ENCODE assay signal across 8 cellular contexts in the genomic region with DNA sequence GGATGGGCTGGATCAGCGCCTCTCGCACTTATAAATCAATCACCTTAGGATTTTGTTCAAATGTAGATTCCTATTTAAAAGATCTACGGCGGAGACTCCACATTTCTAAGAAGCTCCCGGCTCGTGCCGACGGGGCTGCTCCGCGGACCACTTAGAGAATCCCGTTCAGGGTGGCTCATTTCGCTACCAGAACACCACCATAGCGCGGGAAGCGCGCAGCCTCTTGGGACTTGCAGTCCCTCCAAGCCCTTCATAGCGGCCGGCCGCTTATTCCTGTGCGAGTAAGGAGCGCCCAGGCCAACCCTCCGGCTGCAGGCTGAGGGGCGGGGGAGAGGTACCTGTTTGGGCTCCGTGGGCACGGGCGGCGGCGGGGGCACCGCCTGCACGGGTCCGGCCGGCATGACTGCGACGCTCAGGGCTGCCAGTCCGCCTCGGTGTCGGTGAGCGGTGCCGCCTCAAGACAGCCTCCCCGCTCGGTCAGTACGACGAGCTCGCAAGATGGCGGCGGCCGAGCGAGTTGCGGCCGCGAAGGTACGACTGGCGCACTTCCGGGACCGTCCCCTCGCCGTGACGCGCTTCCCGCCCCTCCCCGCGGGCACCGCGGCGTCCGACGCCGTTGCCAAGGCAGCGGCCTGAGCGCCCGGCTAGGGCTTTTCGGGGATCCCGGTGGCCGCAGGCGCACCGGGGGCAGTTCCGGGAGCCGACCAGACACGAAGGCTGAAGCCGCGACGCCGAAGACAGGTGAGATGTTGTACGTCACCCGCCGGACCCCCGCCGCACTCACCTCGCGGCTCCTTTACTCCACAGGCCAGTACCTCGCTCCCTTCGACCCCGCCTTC. TPM values are rescaled to one million over a fixed set of nuclear protein-coding genes. Genes with fewer than 3 reads are reported as not detected.
DNase-seq lines count a peak whose midpoint lies in the region; ATAC-seq and TF ChIP-seq lines count a peak whose summit lies in the region.

A gene (plus strand): TSS at position 616 of the 839 bp plus-strand sequence. CDS start 8,994 bp downstream, outside the sequence.
A gene with protein sequence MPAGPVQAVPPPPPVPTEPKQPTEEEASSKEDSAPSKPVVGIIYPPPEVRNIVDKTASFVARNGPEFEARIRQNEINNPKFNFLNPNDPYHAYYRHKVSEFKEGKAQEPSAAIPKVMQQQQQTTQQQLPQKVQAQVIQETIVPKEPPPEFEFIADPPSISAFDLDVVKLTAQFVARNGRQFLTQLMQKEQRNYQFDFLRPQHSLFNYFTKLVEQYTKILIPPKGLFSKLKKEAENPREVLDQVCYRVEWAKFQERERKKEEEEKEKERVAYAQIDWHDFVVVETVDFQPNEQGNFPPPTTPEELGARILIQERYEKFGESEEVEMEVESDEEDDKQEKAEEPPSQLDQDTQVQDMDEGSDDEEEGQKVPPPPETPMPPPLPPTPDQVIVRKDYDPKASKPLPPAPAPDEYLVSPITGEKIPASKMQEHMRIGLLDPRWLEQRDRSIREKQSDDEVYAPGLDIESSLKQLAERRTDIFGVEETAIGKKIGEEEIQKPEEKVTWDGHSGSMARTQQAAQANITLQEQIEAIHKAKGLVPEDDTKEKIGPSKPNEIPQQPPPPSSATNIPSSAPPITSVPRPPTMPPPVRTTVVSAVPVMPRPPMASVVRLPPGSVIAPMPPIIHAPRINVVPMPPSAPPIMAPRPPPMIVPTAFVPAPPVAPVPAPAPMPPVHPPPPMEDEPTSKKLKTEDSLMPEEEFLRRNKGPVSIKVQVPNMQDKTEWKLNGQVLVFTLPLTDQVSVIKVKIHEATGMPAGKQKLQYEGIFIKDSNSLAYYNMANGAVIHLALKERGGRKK (minus strand): TSS at position 503 of the 839 bp plus-strand sequence. CDS start 102 bp downstream, at position 401.

- no peaks in the 10 kb centered on the region for H3K9me3 ChIP-seq in adrenal gland (replicated peaks in 1 of 3)
- H3K9me3 ChIP-seq in heart right ventricle = no peaks in the 10 kb centered on the region

- in situ Hi-C loops in GM13976 (cut with MboI; ENCODE audit: low sequenced_read_pairs, unreplicated experiment) = no loop called here

- peaks cover 9% of the 10 kb centered on the region for H3K36me3 Mint-ChIP-seq in type B pancreatic cell

- H3K4me1 ChIP-seq in adrenal gland (replicated peaks in 1 of 2) (peaks cover 24 to 35% of the 10 kb centered on the region in 2 donors), heart right ventricle (peaks cover 11 to 42% (median 32%) of the 10 kb centered on the region in 9 donors)

- no peaks in the 10 kb centered on the region for H3K9me3 Mint-ChIP-seq in type B pancreatic cell

- intact Hi-C loops in adrenal gland (cut with DNase I) = no loop called here
- intact Hi-C loops in heart right ventricle (cut with DNase I) = loop anchor here in 7 of 10 donors (1.0 to 10.0 kb wide), 5 partner anchors 29 to 72 kb away; a partner anchor contains a TSS
- intact Hi-C loops in posterior cingulate gyrus (cut with DNase I) = no loop called here

- peak; percentile 93 to 96 for TF ChIP-seq POLR2A in adrenal gland (IDR thresholded peaks at IDR 0.05)

- H3K27ac Mint-ChIP-seq in type B pancreatic cell = peak within 1 kb of the TSS; percentile 99

- TF ChIP-seq CTCF in GM13976 (IDR thresholded peaks at IDR 0.05; ENCODE audit: borderline replicate concordance, control extremely low read depth, extremely low read depth, insufficient read depth, missing control alignments) (no peak), adrenal gland (IDR thresholded peaks at IDR 0.05) (peak in 1 of 6 experiments; percentile 14), heart right ventricle (IDR thresholded peaks at IDR 0.05) (peak in 1 of 9 donors; percentile 17), type B pancreatic cell (conservative IDR thresholded peaks at IDR 0.05) (peak; percentile 22)

- H3K27me3 Mint-ChIP-seq in type B pancreatic cell = no peaks in the 10 kb centered on the region

- H3K4me3 ChIP-seq in adrenal gland (peak within 1 kb of the TSS; percentile 18 to 98 (median 86)), heart right ventricle (peak within 1 kb of the TSS; percentile 53 to 97 (median 83))

- peak within 1 kb of the TSS; percentile 99 for H3K4me3 Mint-ChIP-seq in type B pancreatic cell

- peaks cover 0 to 15% of the 10 kb centered on the region in 2 donors for H3K36me3 ChIP-seq in adrenal gland (replicated peaks in 1 of 2)
- peaks cover 0 to 27% (median 15%) of the 10 kb centered on the region in 9 donors for H3K36me3 ChIP-seq in heart right ventricle

- H3K27me3 ChIP-seq in adrenal gland (no peaks in the 10 kb centered on the region), heart right ventricle (no peaks in the 10 kb centered on the region)

- DNase-seq in GM13976 (ENCODE audit: low spot score) (peak; percentile 98), NCI-H1436 (lab: John Stamatoyannopoulos, UW) (peak; percentile 84), T follicular helper cell (ENCODE audit: low read depth) (peak; percentile 77), adrenal gland (peak; percentile 89 to 95 (median 92)), heart right ventricle (peak; percentile 85 to 90), posterior cingulate gyrus (peak; percentile 80 to 98 (median 88)), type B pancreatic cell (ENCODE audit: extremely low spot score, unreplicated experiment) (peak; percentile 92)

- peaks cover 31% of the 10 kb centered on the region for H3K4me1 Mint-ChIP-seq in type B pancreatic cell (ENCODE audit: unreplicated experiment)

- peak within 1 kb of the TSS; percentile 87 to 99 (median 98) for H3K27ac ChIP-seq in adrenal gland
- H3K27ac ChIP-seq in heart right ventricle = peak within 1 kb of the TSS; percentile 88 to 99 (median 96)

- ATAC-seq in HG02763 (IDR thresholded peaks at IDR 0.05; ENCODE audit: unreplicated experiment) (peak; percentile 92), heart right ventricle (peak; percentile 98 to 99 (median 98))

- 0 to 2% (median 1%) methylated on average over 14 to 93 of the region's 93 CpGs for WGBS in adrenal gland, 4 donors
- WGBS in heart right ventricle, 2 donors = 0 to 1% methylated on average over 88 to 93 of the region's 93 CpGs

RNA-seq across cellular contexts. Expression of the first gene that starts in this region (rescaled TPM):
- 1 to 10 TPM in 7 of 8 donors, under 1 TPM in 1; 0.48 to 9.9 (median 2.8) TPM for total RNA-seq in adrenal gland
- 1 to 10 TPM in 2 of 3 donors, under 1 TPM in 1; 0.75 to 5.3 (median 3.7) TPM for polyA plus RNA-seq in adrenal gland
- total RNA-seq in heart right ventricle = 1 to 10 TPM in 3 of 10 donors, under 1 TPM in 7; 0.11 to 1.2 (median 0.85) TPM
- polyA plus RNA-seq in heart right ventricle = 1 to 10 TPM in 1 of 2 donors, under 1 TPM in 1; 0.88 to 1.2 TPM
- total RNA-seq in type B pancreatic cell (ENCODE audit: low replicate concordance) = 6.9 and 9.4 TPM in 2 replicates

RNA-seq across cellular contexts. Expression of the second gene that starts in this region (rescaled TPM):
- total RNA-seq in adrenal gland (100 to 1,000 TPM in 6 of 8 donors, 10 to 100 TPM in 2; 38.0 to 212 (median 157) TPM), heart right ventricle (100 to 1,000 TPM in 6 of 10 donors, 10 to 100 TPM in 4; 84.4 to 132 (median 111) TPM), type B pancreatic cell (ENCODE audit: low replicate concordance) (160 and 190 TPM in 2 replicates)
- polyA plus RNA-seq in adrenal gland (10 to 100 TPM; 15.7 to 69.6 (median 24.1) TPM), heart right ventricle (10 to 100 TPM; 13.2 to 16.0 TPM)

Comparison
In these comparisons a context has a peak if more than half of its experiments do, and no peak if none do; other contexts are left out.
1. Peak in every context shown above with its lines: DNase-seq, ATAC-seq, H3K4me3 ChIP-seq and H3K27ac ChIP-seq.
2. intact Hi-C loops: an anchor here in heart right ventricle (1.0 to 10.0 kb wide); none called in adrenal gland and posterior cingulate gyrus.